ENCODE assay signal across 2 cellular contexts in the genomic region with DNA sequence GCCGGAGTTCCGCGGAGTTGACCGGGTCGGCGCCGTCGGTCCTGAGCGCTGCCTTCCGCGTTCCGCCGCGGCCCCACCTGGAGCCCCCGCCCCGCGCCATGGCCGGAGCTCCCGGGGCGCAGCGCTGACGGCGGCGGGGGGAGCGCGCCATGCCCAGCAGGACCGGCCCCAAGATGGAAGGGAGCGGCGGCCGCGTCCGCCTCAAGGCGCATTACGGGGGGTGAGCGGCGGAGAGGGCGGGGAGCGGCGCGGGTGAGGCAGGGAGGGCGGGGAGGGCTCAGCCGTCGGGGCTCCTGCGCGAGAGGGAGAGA.
TF ChIP-seq lines count a peak whose summit lies in the region.

No MANE protein-coding gene starts in this region.

TF ChIP-seq in HCT116, 20 proteins besides CTCF, POLR2A, EP300 and RAD21:
- no peak for TF ChIP-seq JUND (IDR thresholded peaks at IDR 0.05)
- peak; percentile 18 for TF ChIP-seq YY1 (IDR thresholded peaks at IDR 0.05; ENCODE audit: extremely low read depth, insufficient replicate concordance, low read depth, low read length)

TF ChIP-seq in GM12878, 131 proteins besides CTCF, POLR2A, EP300 and RAD21:
- TF ChIP-seq NBN (IDR thresholded peaks at IDR 0.05) = no peak
- no peak for TF ChIP-seq MYC (IDR thresholded peaks at IDR 0.05; ENCODE audit: insufficient read depth, insufficient read length, insufficient replicate concordance, low read length, severe bottlenecking)
- TF ChIP-seq, protein P1, sequence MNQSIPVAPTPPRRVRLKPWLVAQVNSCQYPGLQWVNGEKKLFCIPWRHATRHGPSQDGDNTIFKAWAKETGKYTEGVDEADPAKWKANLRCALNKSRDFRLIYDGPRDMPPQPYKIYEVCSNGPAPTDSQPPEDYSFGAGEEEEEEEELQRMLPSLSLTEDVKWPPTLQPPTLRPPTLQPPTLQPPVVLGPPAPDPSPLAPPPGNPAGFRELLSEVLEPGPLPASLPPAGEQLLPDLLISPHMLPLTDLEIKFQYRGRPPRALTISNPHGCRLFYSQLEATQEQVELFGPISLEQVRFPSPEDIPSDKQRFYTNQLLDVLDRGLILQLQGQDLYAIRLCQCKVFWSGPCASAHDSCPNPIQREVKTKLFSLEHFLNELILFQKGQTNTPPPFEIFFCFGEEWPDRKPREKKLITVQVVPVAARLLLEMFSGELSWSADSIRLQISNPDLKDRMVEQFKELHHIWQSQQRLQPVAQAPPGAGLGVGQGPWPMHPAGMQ (IDR thresholded peaks at IDR 0.05; ENCODE audit: borderline replicate concordance) = no peak
- TF ChIP-seq, protein P2, sequence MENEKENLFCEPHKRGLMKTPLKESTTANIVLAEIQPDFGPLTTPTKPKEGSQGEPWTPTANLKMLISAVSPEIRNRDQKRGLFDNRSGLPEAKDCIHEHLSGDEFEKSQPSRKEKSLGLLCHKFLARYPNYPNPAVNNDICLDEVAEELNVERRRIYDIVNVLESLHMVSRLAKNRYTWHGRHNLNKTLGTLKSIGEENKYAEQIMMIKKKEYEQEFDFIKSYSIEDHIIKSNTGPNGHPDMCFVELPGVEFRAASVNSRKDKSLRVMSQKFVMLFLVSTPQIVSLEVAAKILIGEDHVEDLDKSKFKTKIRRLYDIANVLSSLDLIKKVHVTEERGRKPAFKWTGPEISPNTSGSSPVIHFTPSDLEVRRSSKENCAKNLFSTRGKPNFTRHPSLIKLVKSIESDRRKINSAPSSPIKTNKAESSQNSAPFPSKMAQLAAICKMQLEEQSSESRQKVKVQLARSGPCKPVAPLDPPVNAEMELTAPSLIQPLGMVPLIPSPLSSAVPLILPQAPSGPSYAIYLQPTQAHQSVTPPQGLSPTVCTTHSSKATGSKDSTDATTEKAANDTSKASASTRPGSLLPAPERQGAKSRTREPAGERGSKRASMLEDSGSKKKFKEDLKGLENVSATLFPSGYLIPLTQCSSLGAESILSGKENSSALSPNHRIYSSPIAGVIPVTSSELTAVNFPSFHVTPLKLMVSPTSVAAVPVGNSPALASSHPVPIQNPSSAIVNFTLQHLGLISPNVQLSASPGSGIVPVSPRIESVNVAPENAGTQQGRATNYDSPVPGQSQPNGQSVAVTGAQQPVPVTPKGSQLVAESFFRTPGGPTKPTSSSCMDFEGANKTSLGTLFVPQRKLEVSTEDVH (IDR thresholded peaks at IDR 0.05; ENCODE audit: low read depth, partially characterized antibody) = no peak
- no peak for TF ChIP-seq NFXL1 (IDR thresholded peaks at IDR 0.05; ENCODE audit: borderline replicate concordance)
- no peak for TF ChIP-seq STAT1 (conservative IDR thresholded peaks at IDR 0.05)
- TF ChIP-seq MXI1 (IDR thresholded peaks at IDR 0.05; ENCODE audit: low read depth, low read length) = no peak
- no peak for TF ChIP-seq MEF2B (IDR thresholded peaks at IDR 0.05; ENCODE audit: partially characterized antibody, poor library complexity, severe bottlenecking)
- no peak for TF ChIP-seq JUND (IDR thresholded peaks at IDR 0.05; ENCODE audit: low read depth, low read length)
TF ChIP-seq in GM12878: peak in this region for 0.
